Comparison of ENCODE assay signal across 10 cellular contexts in the genomic region with DNA sequence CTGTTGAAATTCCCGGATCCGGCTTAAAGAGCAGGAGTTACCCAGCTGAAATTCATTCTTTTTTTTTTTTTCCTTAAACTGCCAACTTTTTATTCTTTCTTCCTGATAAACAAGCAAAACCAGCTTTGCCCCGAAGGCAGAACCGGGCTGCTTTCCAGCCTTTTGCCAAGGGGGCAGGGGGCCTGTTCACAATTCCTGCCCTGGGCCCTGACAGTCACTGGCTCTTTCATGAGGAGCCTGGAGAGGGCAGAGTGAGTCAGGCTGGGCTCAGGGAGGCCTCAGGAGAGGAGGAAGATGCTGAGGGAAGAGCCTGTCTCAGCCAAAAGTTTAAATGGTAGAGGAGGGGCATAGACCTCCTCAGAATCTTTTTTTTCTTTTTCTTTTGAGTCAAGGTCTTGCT. TPM values are rescaled to one million over a fixed set of nuclear protein-coding genes. Genes with fewer than 3 reads are reported as not detected.
DNase-seq lines count a peak whose midpoint lies in the region; ATAC-seq and TF ChIP-seq lines count a peak whose summit lies in the region.
"Had no signal": no experiment of that assay in that cellular context is flagged by ENCODE, and none has a peak within 500 bp of the region (broad histone marks: within the 10 kb centered on the region; RNA-seq: fewer than 3 reads in every experiment).

No MANE protein-coding gene starts in this region.

- H3K9me3 ChIP-seq in colonic mucosa = no peaks in the 10 kb centered on the region
- H3K9me3 ChIP-seq: thoracic aorta had no signal

- H3K4me1 ChIP-seq in KMS-11 (ENCODE audit: low read depth, poor library complexity, severe bottlenecking) = peaks cover 40% of the 10 kb centered on the region
- H3K4me1 ChIP-seq in colonic mucosa = peaks cover 15% of the 10 kb centered on the region

- H3K27me3 Mint-ChIP-seq in CD14-positive monocyte (ENCODE audit: low read depth in 3 of 3) = peaks cover 0 to 4% (median 0%) of the 10 kb centered on the region in 3 donors
- no peaks in the 10 kb centered on the region for H3K27me3 Mint-ChIP-seq in natural killer cell treated with Interleukin-12 subunit alpha and Interleukin-12 subunit beta and Interleukin-15 and Interleukin-18, amount 100 ng/mL, for 72 hours

- H3K4me1 Mint-ChIP-seq in CD14-positive monocyte = peaks cover 93% of the 10 kb centered on the region
- peaks cover 86 to 92% of the 10 kb centered on the region in 2 donors for H3K4me1 Mint-ChIP-seq in natural killer cell treated with Interleukin-12 subunit alpha and Interleukin-12 subunit beta and Interleukin-15 and Interleukin-18, amount 100 ng/mL, for 72 hours (ENCODE audit: low read depth in 2 of 2)

- H3K36me3 ChIP-seq in KMS-11 (ENCODE audit: insufficient read depth) (no peaks in the 10 kb centered on the region), colonic mucosa (no peaks in the 10 kb centered on the region)
- H3K36me3 ChIP-seq: thoracic aorta had no signal

- intact Hi-C loops in CD14-positive monocyte (cut with micrococcal nuclease) = no loop called here
- intact Hi-C loops in colonic mucosa (cut with DNase I) = no loop called here

- H3K9ac ChIP-seq in KMS-11 (no peak overlapping the region), colonic mucosa (ENCODE audit: low read depth in 2 of 2, low read length in 2 of 2) (peak overlapping the region in 1 of 2 donors; percentile 20)

- no peak overlapping the region for H3K27ac ChIP-seq in KMS-11
- H3K27ac ChIP-seq in colonic mucosa = peak overlapping the region; percentile 78

- H3K9me3 Mint-ChIP-seq in CD14-positive monocyte = peaks cover 0 to 3% (median 0%) of the 10 kb centered on the region in 7 donors
- peaks cover 4% of the 10 kb centered on the region for H3K9me3 Mint-ChIP-seq in natural killer cell treated with Interleukin-12 subunit alpha and Interleukin-12 subunit beta and Interleukin-15 and Interleukin-18, amount 100 ng/mL, for 72 hours

- H3K4me3 ChIP-seq in KMS-11 (IDR thresholded peaks at IDR 0.05; ENCODE audit: insufficient read depth, low read depth, low read length) (no peak overlapping the region), colonic mucosa (no peak overlapping the region)
- H3K4me3 ChIP-seq: thoracic aorta had no signal

- H4K20me1 ChIP-seq in KMS-11 (ENCODE audit: insufficient read depth) = no peaks in the 10 kb centered on the region

- no peak for ATAC-seq in natural killer cell treated with Interleukin-12 subunit alpha and Interleukin-12 subunit beta and Interleukin-15 and Interleukin-18, amount 100 ng/mL, for 72 hours
- no peak for ATAC-seq in omental fat pad (ENCODE audit: low FRiP score)

- no peak overlapping the region for H2AFZ ChIP-seq in KMS-11 (ENCODE audit: low read depth)

- DNase-seq in CD14-positive monocyte (ENCODE audit: low spot score) = no peak
- DNase-seq in colonic mucosa = no peak
- DNase-seq in natural killer cell treated with Interleukin-12 subunit alpha and Interleukin-12 subunit beta and Interleukin-15 and Interleukin-18, amount 100 ng/mL, for 72 hours (ENCODE audit: low spot score) = no peak
- DNase-seq in NCI-H748 treated with DMSO at 0.1 percent for 48 hours (lab: John Stamatoyannopoulos, UW) = no peak
- no peak for DNase-seq in omental fat pad (ENCODE audit: low spot score)
- DNase-seq in SW 1271 (lab: John Stamatoyannopoulos, UW) = no peak
- DNase-seq in 8988T = no peak
- DNase-seq: occipital lobe had no signal

- peak overlapping the region in 1 of 2 donors; percentile 42 for H3K4me3 Mint-ChIP-seq in CD14-positive monocyte
- peak overlapping the region; percentile 60 for H3K4me3 Mint-ChIP-seq in natural killer cell treated with Interleukin-12 subunit alpha and Interleukin-12 subunit beta and Interleukin-15 and Interleukin-18, amount 100 ng/mL, for 72 hours

- H3K27me3 ChIP-seq in KMS-11 (ENCODE audit: insufficient read depth, low read depth) = no peaks in the 10 kb centered on the region
- H3K27me3 ChIP-seq in colonic mucosa = no peaks in the 10 kb centered on the region

- TF ChIP-seq CTCF in CD14-positive monocyte (IDR thresholded peaks at IDR 0.05) (peak; percentile 43), KMS-11 (conservative IDR thresholded peaks at IDR 0.05; ENCODE audit: low read depth, low read length) (no peak), colonic mucosa (IDR thresholded peaks at IDR 0.05) (no peak), omental fat pad (IDR thresholded peaks at IDR 0.05) (no peak)

- H3K79me2 ChIP-seq in KMS-11 (ENCODE audit: insufficient read depth, low read depth) = no peaks in the 10 kb centered on the region

- H3K27ac Mint-ChIP-seq in CD14-positive monocyte = peak overlapping the region; percentile 95 to 98 (median 98)
- peak overlapping the region; percentile 89 to 90 for H3K27ac Mint-ChIP-seq in natural killer cell treated with Interleukin-12 subunit alpha and Interleukin-12 subunit beta and Interleukin-15 and Interleukin-18, amount 100 ng/mL, for 72 hours

- H3K4me2 ChIP-seq in KMS-11 = peak overlapping the region; percentile 36; the same call in 1 of the 2 replicates

- H3K36me3 Mint-ChIP-seq in CD14-positive monocyte = peaks cover 51 to 72% of the 10 kb centered on the region in 2 donors
- peaks cover 12% of the 10 kb centered on the region for H3K36me3 Mint-ChIP-seq in natural killer cell treated with Interleukin-12 subunit alpha and Interleukin-12 subunit beta and Interleukin-15 and Interleukin-18, amount 100 ng/mL, for 72 hours

RNA-seq across cellular contexts. Expression of a gene that starts 4.8 kb away (rescaled TPM):
- polyA plus RNA-seq in CD14-positive monocyte = 100 to 1,000 TPM; 520 to 528 TPM
- 10 to 100 TPM; 33.1 to 44.9 TPM for total RNA-seq in colonic mucosa
- total RNA-seq in natural killer cell treated with Interleukin-12 subunit alpha and Interleukin-12 subunit beta and Interleukin-15 and Interleukin-18, amount 100 ng/mL, for 72 hours = 10 to 100 TPM; 11.0 to 27.1 TPM
- total RNA-seq in omental fat pad = 10 to 100 TPM; 13.6 to 71.1 (median 42.2) TPM

RNA-seq across cellular contexts. Expression of a gene that starts 27.9 kb away (rescaled TPM):
- under 1 TPM; 0.11 to 0.35 TPM for polyA plus RNA-seq in CD14-positive monocyte
- under 1 TPM in 1 of 2 donors, not detected in 1; 0.32 TPM for total RNA-seq in colonic mucosa
- total RNA-seq in natural killer cell treated with Interleukin-12 subunit alpha and Interleukin-12 subunit beta and Interleukin-15 and Interleukin-18, amount 100 ng/mL, for 72 hours = under 1 TPM in 1 of 2 donors, not detected in 1; 0.19 TPM
- total RNA-seq in omental fat pad = 1 to 10 TPM in 1 of 4 donors, under 1 TPM in 2, not detected in 1; 0.65 to 2.5 (median 0.95) TPM
- total RNA-seq: occipital lobe had no signal

RNA-seq across cellular contexts. Expression of a gene that starts 49.4 kb away (rescaled TPM):
- polyA plus RNA-seq in CD14-positive monocyte = 100 to 1,000 TPM; 225 to 262 TPM
- total RNA-seq in colonic mucosa (100 to 1,000 TPM; 210 to 312 TPM), omental fat pad (100 to 1,000 TPM; 180 to 187 (median 185) TPM)
- total RNA-seq in natural killer cell treated with Interleukin-12 subunit alpha and Interleukin-12 subunit beta and Interleukin-15 and Interleukin-18, amount 100 ng/mL, for 72 hours = 100 to 1,000 TPM; 133 to 178 TPM
